In the genomic region with DNA sequence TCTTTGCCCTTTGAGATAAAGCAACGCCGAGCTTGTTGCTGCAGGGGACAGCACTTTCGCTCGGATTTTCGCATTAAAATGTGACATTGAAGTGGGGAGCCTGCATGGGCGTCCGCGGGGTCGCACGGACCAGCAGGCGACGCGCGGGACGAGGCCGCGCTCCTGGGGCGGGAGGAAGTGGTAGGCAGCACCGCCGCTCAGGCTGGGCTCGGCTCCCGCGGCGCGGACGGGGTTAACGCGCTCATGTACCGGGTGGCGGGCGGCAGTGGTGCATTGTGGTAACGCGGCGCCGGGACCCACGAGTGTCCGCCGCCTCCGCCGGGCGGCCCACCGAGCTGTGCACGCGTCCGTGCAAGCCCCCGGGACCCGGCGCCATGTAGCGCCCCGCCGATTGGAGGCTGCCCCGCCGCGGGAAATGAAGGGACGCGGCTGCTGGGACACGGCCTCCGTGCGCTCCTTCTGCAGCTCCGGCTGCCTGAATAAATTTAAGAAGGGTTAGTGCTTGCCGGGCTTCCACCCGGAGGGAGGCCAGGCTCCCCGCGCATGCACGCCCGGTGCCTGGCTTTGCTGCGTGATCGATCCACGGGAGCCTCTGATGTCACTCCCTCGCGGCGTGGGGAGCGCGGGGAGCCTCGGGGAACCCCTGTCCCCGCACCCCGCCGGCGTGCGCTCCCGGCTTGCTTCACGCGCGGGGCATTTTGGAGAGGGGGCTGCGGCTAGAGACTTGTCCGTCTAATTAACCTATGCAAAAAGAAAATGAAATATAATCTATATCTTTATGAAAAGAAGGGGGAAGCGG, we compare ENCODE assay signal across 1 cellular context.
TF ChIP-seq lines count a peak whose summit lies in the region.

No MANE protein-coding gene starts in this region.

TF ChIP-seq in A549, 52 proteins besides CTCF, POLR2A, EP300 and RAD21 (continued from another document):
- TF ChIP-seq REST (IDR thresholded peaks at IDR 0.05) (no peak), MAFK (IDR thresholded peaks at IDR 0.05; ENCODE audit: partially characterized antibody) (no peak)
- TF ChIP-seq, protein P1, sequence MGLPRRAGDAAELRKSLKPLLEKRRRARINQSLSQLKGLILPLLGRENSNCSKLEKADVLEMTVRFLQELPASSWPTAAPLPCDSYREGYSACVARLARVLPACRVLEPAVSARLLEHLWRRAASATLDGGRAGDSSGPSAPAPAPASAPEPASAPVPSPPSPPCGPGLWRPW (IDR thresholded peaks at IDR 0.05), result no peak
